ENCODE assay signal across 1 cellular context in the genomic region with DNA sequence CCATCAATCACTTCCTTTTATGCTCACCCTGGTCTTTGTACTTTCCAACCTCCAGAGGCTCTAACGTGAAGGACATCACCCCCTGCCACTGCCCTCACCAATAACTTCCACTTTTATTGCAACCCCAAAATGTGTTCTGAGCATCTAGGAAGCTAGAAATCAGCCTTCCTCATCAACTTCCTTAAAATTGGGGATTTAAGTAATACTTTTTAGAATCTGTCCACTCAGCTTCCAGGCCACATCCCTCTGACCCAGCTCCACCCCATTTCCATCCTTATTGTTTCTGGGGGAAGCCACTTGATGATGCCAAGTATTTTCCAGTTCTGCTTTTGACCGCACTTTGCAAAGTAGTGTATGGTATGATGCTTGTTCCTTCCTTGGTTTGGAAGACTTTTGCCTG.
TF ChIP-seq lines count a peak whose summit lies in the region.

No MANE protein-coding gene starts in this region.

TF ChIP-seq in HepG2, 621 proteins besides CTCF, POLR2A, EP300 and RAD21 (continued from another document):
- TF ChIP-seq, protein P1, sequence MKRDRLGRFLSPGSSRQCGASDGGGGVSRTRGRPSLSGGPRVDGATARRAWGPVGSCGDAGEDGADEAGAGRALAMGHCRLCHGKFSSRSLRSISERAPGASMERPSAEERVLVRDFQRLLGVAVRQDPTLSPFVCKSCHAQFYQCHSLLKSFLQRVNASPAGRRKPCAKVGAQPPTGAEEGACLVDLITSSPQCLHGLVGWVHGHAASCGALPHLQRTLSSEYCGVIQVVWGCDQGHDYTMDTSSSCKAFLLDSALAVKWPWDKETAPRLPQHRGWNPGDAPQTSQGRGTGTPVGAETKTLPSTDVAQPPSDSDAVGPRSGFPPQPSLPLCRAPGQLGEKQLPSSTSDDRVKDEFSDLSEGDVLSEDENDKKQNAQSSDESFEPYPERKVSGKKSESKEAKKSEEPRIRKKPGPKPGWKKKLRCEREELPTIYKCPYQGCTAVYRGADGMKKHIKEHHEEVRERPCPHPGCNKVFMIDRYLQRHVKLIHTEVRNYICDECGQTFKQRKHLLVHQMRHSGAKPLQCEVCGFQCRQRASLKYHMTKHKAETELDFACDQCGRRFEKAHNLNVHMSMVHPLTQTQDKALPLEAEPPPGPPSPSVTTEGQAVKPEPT (CRISPR knock-in tag; IDR thresholded peaks at IDR 0.05; ENCODE audit: low read depth) = no peak
- TF ChIP-seq, protein P2, sequence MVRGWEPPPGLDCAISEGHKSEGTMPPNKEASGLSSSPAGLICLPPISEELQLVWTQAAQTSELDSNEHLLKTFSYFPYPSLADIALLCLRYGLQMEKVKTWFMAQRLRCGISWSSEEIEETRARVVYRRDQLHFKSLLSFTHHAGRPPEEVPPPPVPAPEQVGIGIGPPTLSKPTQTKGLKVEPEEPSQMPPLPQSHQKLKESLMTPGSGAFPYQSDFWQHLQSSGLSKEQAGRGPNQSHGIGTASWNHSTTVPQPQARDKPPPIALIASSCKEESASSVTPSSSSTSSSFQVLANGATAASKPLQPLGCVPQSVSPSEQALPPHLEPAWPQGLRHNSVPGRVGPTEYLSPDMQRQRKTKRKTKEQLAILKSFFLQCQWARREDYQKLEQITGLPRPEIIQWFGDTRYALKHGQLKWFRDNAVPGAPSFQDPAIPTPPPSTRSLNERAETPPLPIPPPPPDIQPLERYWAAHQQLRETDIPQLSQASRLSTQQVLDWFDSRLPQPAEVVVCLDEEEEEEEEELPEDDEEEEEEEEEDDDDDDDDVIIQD (CRISPR knock-in tag; IDR thresholded peaks at IDR 0.05; ENCODE audit: low read depth) = no peak
- TF ChIP-seq STAG1 (CRISPR knock-in tag; IDR thresholded peaks at IDR 0.05) = no peak
- no peak for TF ChIP-seq ZNF629 (CRISPR knock-in tag; conservative IDR thresholded peaks at IDR 0.05)
- TF ChIP-seq, protein P3, sequence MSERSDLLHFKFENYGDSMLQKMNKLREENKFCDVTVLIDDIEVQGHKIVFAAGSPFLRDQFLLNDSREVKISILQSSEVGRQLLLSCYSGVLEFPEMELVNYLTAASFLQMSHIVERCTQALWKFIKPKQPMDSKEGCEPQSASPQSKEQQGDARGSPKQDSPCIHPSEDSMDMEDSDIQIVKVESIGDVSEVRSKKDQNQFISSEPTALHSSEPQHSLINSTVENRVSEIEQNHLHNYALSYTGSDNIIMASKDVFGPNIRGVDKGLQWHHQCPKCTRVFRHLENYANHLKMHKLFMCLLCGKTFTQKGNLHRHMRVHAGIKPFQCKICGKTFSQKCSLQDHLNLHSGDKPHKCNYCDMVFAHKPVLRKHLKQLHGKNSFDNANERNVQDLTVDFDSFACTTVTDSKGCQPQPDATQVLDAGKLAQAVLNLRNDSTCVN (CRISPR knock-in tag; IDR thresholded peaks at IDR 0.05; ENCODE audit: borderline replicate concordance) = no peak
- no peak for TF ChIP-seq ZNF883 (CRISPR knock-in tag; IDR thresholded peaks at IDR 0.05; ENCODE audit: not compliant biosample characterization)
- no peak for TF ChIP-seq ZNF660 (CRISPR knock-in tag; IDR thresholded peaks at IDR 0.05; ENCODE audit: borderline replicate concordance, low read depth)
- no peak for TF ChIP-seq ESRRA (CRISPR knock-in tag; IDR thresholded peaks at IDR 0.05; ENCODE audit: low read depth)
- no peak for TF ChIP-seq SPEN (CRISPR knock-in tag; IDR thresholded peaks at IDR 0.05; ENCODE audit: low read depth)
